Comparison of ENCODE assay signal across 8 cellular contexts in the genomic region with DNA sequence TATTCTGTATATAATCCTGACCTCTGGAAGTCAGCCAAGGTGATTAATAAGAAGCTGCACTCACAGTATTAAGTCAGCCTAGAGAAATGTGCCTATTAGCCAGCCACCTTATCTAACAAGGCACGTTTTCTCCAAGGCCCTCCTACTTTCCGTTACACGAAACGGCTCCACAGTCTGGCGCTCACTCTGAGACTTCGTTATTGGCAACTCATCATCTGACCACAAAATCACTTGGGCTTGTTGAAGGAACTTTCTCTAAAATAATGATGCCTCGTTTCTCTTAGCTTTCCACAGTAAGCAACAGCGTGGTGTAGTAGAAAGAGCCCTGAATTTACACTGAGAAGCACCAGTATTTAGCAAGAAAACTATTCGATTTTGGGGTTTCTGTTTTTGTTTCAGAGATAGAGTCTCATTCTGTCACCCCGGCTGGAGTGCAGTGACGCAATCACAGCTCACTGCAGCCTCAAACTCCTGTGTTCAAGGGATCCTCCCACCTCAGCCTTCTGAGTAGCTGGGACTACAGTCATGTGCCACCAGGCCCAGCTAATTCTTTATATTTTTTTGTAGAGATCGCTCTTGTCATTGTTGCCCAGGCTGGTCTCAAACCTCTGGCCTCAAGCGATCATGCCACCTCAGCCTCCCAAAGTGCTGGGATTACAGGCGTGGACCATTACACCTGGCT. TPM values are rescaled to one million over a fixed set of nuclear protein-coding genes. Genes with fewer than 3 reads are reported as not detected.
DNase-seq lines count a peak whose midpoint lies in the region; ATAC-seq and TF ChIP-seq lines count a peak whose summit lies in the region.

No MANE protein-coding gene starts in this region.

- TF ChIP-seq CTCF in DND-41 (IDR thresholded peaks at IDR 0.05; ENCODE audit: borderline replicate concordance, extremely low read depth, low read length, poor library complexity, severe bottlenecking) (no peak), brain microvascular endothelial cell (IDR thresholded peaks at IDR 0.05; ENCODE audit: low read depth, low read length, missing control alignments) (no peak)
- no peak for TF ChIP-seq CTCF in activated CD8-positive, alpha-beta T cell treated with anti-CD3 and anti-CD28 coated beads for 36 hours (IDR thresholded peaks at IDR 0.05)

- no peaks in the 10 kb centered on the region for H3K9me3 ChIP-seq in DND-41 (ENCODE audit: insufficient read depth, low read length, severe bottlenecking)

- H3K27me3 ChIP-seq in DND-41 (ENCODE audit: insufficient read depth, low read length, poor library complexity), result no peaks in the 10 kb centered on the region
- H3K27me3 ChIP-seq in brain microvascular endothelial cell (replicated peaks), result no peaks in the 10 kb centered on the region

- DNase-seq in DND-41 (peak; percentile 84), hepatic stellate cell (ENCODE audit: low spot score) (peak; percentile 50), RPMI8226 (no peak), brain microvascular endothelial cell (no peak), NCI-H146 treated with DMSO at 0.1 percent for 48 hours (lab: John Stamatoyannopoulos, UW; ENCODE audit: unreplicated experiment) (no peak), NCI-H187 (lab: John Stamatoyannopoulos, UW) (no peak)
- peak; percentile 78 for DNase-seq in activated CD8-positive, alpha-beta T cell treated with anti-CD3 and anti-CD28 coated beads for 36 hours

- no peaks in the 10 kb centered on the region for H4K20me1 ChIP-seq in DND-41 (ENCODE audit: insufficient read depth, low read length)

- peak overlapping the region; percentile 44 for H3K4me2 ChIP-seq in DND-41 (ENCODE audit: insufficient read depth, low read length)

- H3K4me3 Mint-ChIP-seq in IgD-negative memory B cell, result peak overlapping the region; percentile 4 to 67 (median 49)
- H3K4me3 Mint-ChIP-seq in activated CD8-positive, alpha-beta T cell treated with anti-CD3 and anti-CD28 coated beads for 36 hours, result peak overlapping the region; percentile 53

- H3K4me1 Mint-ChIP-seq in IgD-negative memory B cell, result peaks cover 18 to 30% (median 28%) of the 10 kb centered on the region in 3 donors
- peaks cover 67% of the 10 kb centered on the region for H3K4me1 Mint-ChIP-seq in activated CD8-positive, alpha-beta T cell treated with anti-CD3 and anti-CD28 coated beads for 36 hours (ENCODE audit: low read depth)

- peaks cover 2% of the 10 kb centered on the region for H3K27me3 Mint-ChIP-seq in IgD-negative memory B cell
- H3K27me3 Mint-ChIP-seq in activated CD8-positive, alpha-beta T cell treated with anti-CD3 and anti-CD28 coated beads for 36 hours, result no peaks in the 10 kb centered on the region

- H3K36me3 ChIP-seq in DND-41 (ENCODE audit: insufficient read depth, low read length) (no peaks in the 10 kb centered on the region), brain microvascular endothelial cell (replicated peaks) (no peaks in the 10 kb centered on the region)

- peaks cover 2% of the 10 kb centered on the region for H3K36me3 Mint-ChIP-seq in IgD-negative memory B cell
- H3K36me3 Mint-ChIP-seq in activated CD8-positive, alpha-beta T cell treated with anti-CD3 and anti-CD28 coated beads for 36 hours (ENCODE audit: low read depth), result no peaks in the 10 kb centered on the region

- CTCF ChIA-PET in activated CD8-positive, alpha-beta T cell treated with anti-CD3 and anti-CD28 coated beads for 36 hours (lab: Charles Lee), result interaction anchor here (0.9 to 1.7 kb wide), 8 partner anchors 8 to 304 kb away, joined by 4 to 24 read pairs (median 5); no protein-coding TSS in a partner anchor

- in situ Hi-C loops in brain microvascular endothelial cell (cut with HindIII; ENCODE audit: low pct_ligation_motif_present, low sequenced_read_pairs), result no loop called here

- H3K4me1 ChIP-seq in DND-41 (ENCODE audit: insufficient read depth, low read length), result peaks cover 67% of the 10 kb centered on the region

- H3K9me3 Mint-ChIP-seq in IgD-negative memory B cell, result no peaks in the 10 kb centered on the region
- no peaks in the 10 kb centered on the region for H3K9me3 Mint-ChIP-seq in activated CD8-positive, alpha-beta T cell treated with anti-CD3 and anti-CD28 coated beads for 36 hours

- ATAC-seq in DND-41 (ENCODE audit: insufficient read depth, low read depth), result peak; percentile 82
- peak; percentile 49 for ATAC-seq in activated CD8-positive, alpha-beta T cell treated with anti-CD3 and anti-CD28 coated beads for 36 hours

- peak overlapping the region; percentile 83 for H3K27ac ChIP-seq in DND-41 (ENCODE audit: low read length)
- H3K27ac ChIP-seq in brain microvascular endothelial cell, result no peak overlapping the region

- peak overlapping the region; percentile 64 for H2AFZ ChIP-seq in DND-41 (ENCODE audit: low read depth, low read length)

- H3K27ac Mint-ChIP-seq in IgD-negative memory B cell, result peak overlapping the region in 1 of 3 donors; percentile 31
- H3K27ac Mint-ChIP-seq in activated CD8-positive, alpha-beta T cell treated with anti-CD3 and anti-CD28 coated beads for 36 hours, result peak overlapping the region; percentile 94

- H3K9ac ChIP-seq in DND-41 (ENCODE audit: low read depth, low read length), result peak overlapping the region; percentile 55

- intact Hi-C loops in activated CD8-positive, alpha-beta T cell treated with anti-CD3 and anti-CD28 coated beads for 36 hours (cut with micrococcal nuclease), result no loop called here

- H3K79me2 ChIP-seq in DND-41 (ENCODE audit: insufficient read depth, low read length), result no peaks in the 10 kb centered on the region

- H3K4me3 ChIP-seq in DND-41 (ENCODE audit: low read depth in 1 of 2, low read length in 2 of 2) (peak overlapping the region in 1 of 2 experiments; percentile 31; a peak in 2 of 4 replicates), brain microvascular endothelial cell (ENCODE audit: low read depth, low read length) (no peak overlapping the region)

- POLR2A ChIA-PET in activated CD8-positive, alpha-beta T cell treated with anti-CD3 and anti-CD28 coated beads for 36 hours (lab: Charles Lee), result interaction anchor here (1.3 to 1.5 kb wide), 2 partner anchors 17 to 403 kb away, joined by 4 to 10 read pairs; no protein-coding TSS in a partner anchor

RNA-seq across cellular contexts. Expression of a gene that starts 53.6 kb away (rescaled TPM):
- polyA plus RNA-seq in IgD-negative memory B cell, result 3.5 TPM
- 1 to 10 TPM; 3.1 TPM for total RNA-seq in activated CD8-positive, alpha-beta T cell treated with anti-CD3 and anti-CD28 coated beads for 36 hours

RNA-seq across cellular contexts. Expression of a gene that starts 55.1 kb away (rescaled TPM):
- not detected for polyA plus RNA-seq in IgD-negative memory B cell
- under 1 TPM in 1 of 2 experiments, not detected in 1; 0.07 TPM for total RNA-seq in activated CD8-positive, alpha-beta T cell treated with anti-CD3 and anti-CD28 coated beads for 36 hours

Comparison
In these comparisons a context has a peak if more than half of its experiments do, and no peak if none do; other contexts are left out.
1. DNase-seq: peak in DND-41 (single experiment), activated CD8-positive, alpha-beta T cell treated with anti-CD3 and anti-CD28 coated beads for 36 hours (single experiment) and hepatic stellate cell (single experiment); none in RPMI8226 (single experiment), brain microvascular endothelial cell (single experiment), NCI-H146 treated with DMSO at 0.1 percent for 48 hours (single experiment) and NCI-H187 (0 of 2).